Comparison of ENCODE assay signal across 1 cellular context in genomic region chr19:5935473-5936307, GRCh38.
TF ChIP-seq lines count a peak whose summit lies in the region.

No MANE protein-coding gene starts in this region.

TF ChIP-seq in endothelial cell of umbilical vein, 7 proteins besides CTCF, POLR2A, EP300 and RAD21:
- TF ChIP-seq MAX (IDR thresholded peaks at IDR 0.05; ENCODE audit: insufficient read depth, insufficient read length) (no peak), FOS (IDR thresholded peaks at IDR 0.05; ENCODE audit: borderline replicate concordance, insufficient read depth, low read length) (no peak), JUN (IDR thresholded peaks at IDR 0.05; ENCODE audit: borderline replicate concordance, insufficient read depth, insufficient read length, low read depth) (no peak)
TF ChIP-seq in endothelial cell of umbilical vein: peak in this region for 0.
